Comparison of ENCODE assay signal across 8 cellular contexts in the genomic region with DNA sequence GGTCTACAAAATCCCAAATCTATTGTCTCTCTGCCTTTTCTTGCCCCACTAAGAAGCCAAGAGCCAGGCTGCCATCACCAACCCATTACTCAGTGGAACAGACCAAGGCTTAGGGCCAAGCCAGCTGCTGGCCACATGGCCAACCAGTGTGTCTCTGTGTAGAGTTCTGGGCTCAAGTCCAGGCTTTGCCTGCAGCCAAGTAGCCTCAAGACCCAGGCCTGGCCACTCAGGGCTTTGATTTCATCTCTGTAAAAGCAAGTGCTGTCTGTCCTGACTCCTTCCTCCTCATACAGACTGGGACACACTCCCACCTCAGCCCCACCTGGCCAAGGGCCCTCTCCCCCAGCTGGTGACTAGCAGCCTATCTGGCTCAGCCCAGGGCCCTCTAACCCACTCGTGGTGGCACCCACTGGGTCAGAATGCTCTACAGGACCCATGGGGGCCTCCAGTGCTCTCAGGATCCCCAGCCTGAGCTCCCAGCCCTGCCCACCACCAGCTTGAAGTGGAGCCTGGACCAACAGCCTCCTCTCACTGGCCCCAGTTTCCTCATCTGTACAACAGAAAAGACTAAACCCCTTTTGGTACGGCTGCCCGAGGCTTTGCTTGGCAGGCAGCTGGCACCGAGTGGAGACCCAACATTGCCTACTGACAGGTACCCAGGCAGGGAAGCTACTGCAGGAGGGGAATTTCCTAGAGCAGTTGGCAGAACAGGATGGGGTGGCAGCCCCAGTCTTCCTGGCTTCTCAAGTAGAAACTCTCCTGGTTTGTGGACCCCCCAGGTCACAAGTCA. TPM values are rescaled to one million over a fixed set of nuclear protein-coding genes. Genes with fewer than 3 reads are reported as not detected.
DNase-seq lines count a peak whose midpoint lies in the region; ATAC-seq and TF ChIP-seq lines count a peak whose summit lies in the region.

No MANE protein-coding gene starts in this region.

- H3K27me3 ChIP-seq in KMS-11 (ENCODE audit: insufficient read depth, low read depth), result no peaks in the 10 kb centered on the region

- no peak for ATAC-seq in HG02973 (IDR thresholded peaks at IDR 0.05; ENCODE audit: unreplicated experiment)

- H3K4me1 ChIP-seq in KMS-11 (ENCODE audit: low read depth, poor library complexity, severe bottlenecking), result peaks cover 75% of the 10 kb centered on the region

- peak overlapping the region; percentile 33 for H3K27ac ChIP-seq in KMS-11

- POLR2A ChIA-PET in AG04449 (lab: Yijun Ruan, JAX), result no interaction called here

- CTCF ChIA-PET in AG04449 (lab: Yijun Ruan, JAX), result interaction anchor here (1.0 to 3.6 kb wide), 4 partner anchors 10 to 326 kb away, joined by 3 to 37 read pairs (median 3); no protein-coding TSS in a partner anchor

- peak overlapping the region; percentile 86 for H3K4me2 ChIP-seq in KMS-11

- H4K20me1 ChIP-seq in KMS-11 (ENCODE audit: insufficient read depth), result no peaks in the 10 kb centered on the region

- H3K79me2 ChIP-seq in KMS-11 (ENCODE audit: insufficient read depth, low read depth), result peaks cover 55% of the 10 kb centered on the region

- TF ChIP-seq CTCF in AG04449 (IDR thresholded peaks at IDR 0.05; ENCODE audit: insufficient read depth, low read length, missing control alignments), result no peak
- TF ChIP-seq CTCF in KMS-11 (conservative IDR thresholded peaks at IDR 0.05; ENCODE audit: low read depth, low read length), result no peak
- TF ChIP-seq CTCF in choroid plexus epithelial cell (conservative IDR thresholded peaks at IDR 0.05; ENCODE audit: low read depth, low read length), result no peak

- DNase-seq in AG04449 (ENCODE audit: low read depth, low spot score), result no peak
- peak; percentile 92 for DNase-seq in choroid plexus epithelial cell (ENCODE audit: low read depth)
- DNase-seq in mucosa of gallbladder (ENCODE audit: low spot score), result peak; percentile 73
- no peak for DNase-seq in CD1c-positive myeloid dendritic cell (ENCODE audit: extremely low spot score)
- DNase-seq in activated gamma-delta T cell (lab: John Stamatoyannopoulos, UW), result no peak
- no peak for DNase-seq in NCI-H526 treated with DMSO at 0.1 percent for 48 hours (lab: John Stamatoyannopoulos, UW)

- H3K9ac ChIP-seq in KMS-11, result peak overlapping the region; percentile 44

- H3K36me3 ChIP-seq in KMS-11 (ENCODE audit: insufficient read depth), result no peaks in the 10 kb centered on the region

- H3K4me3 ChIP-seq in AG04449 (ENCODE audit: low read depth, low read length) (peak overlapping the region; percentile 53; the same call in 1 of the 2 replicates), KMS-11 (IDR thresholded peaks at IDR 0.05; ENCODE audit: insufficient read depth, low read depth, low read length) (no peak overlapping the region), choroid plexus epithelial cell (ENCODE audit: low read depth, low read length) (peak overlapping the region; percentile 55)

- H2AFZ ChIP-seq in KMS-11 (ENCODE audit: low read depth), result no peak overlapping the region

RNA-seq across cellular contexts. Expression of a gene that starts 14.4 kb away (rescaled TPM):
- total RNA-seq in mucosa of gallbladder, result 129 TPM

Comparison
In these comparisons a context has a peak if more than half of its experiments do, and no peak if none do; other contexts are left out.
1. DNase-seq: peak in choroid plexus epithelial cell (single experiment) and mucosa of gallbladder (single experiment); none in AG04449 (single experiment), CD1c-positive myeloid dendritic cell (single experiment), activated gamma-delta T cell (single experiment) and NCI-H526 treated with DMSO at 0.1 percent for 48 hours (single experiment).